In the genomic region with DNA sequence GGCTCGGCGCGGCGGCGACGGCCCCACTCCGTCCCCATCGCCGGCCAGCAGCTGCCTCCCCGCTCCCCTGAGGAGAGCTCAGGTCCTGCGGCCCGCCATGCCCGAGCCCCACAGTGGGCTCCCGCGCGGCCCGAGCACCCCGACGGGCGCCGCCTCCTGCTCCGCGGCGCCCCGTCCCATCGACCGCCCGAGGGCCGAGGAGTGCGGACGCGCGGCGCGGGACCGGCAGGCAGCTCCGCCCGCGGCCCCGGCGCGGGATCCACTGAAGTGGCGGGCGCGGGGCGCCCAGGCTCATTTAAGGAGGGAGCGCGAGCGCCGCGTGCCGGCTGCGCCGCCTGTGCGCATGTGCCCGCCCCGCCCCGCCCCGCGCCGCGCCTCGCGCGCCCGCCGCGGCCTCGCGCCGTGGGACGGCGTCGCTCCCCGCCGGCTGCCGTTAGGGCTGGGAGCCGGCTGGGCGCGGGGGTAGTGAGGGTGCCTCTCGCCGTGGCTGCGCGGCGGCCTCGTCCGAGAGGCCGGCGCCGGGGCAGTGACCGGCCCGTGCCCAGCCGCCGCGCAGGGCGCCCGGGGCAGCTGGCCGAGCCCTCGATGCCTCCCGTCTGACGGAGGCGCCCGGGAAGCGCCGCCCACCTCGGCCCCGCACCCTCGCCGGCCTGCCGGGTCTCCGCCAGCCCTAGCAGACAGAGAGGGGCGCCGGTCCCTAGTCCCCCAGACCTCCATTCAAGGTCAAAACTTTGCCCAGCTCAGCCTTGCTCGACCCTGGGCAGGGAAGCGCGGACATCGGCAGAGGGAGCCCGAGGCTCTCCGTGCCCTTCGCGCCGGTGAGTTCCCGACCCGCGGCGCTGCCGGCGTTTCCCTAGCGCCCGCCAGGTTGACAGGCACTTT, we compare ENCODE assay signal across 8 cellular contexts. TPM values are rescaled to one million over a fixed set of nuclear protein-coding genes. Genes with fewer than 3 reads are reported as not detected.
DNase-seq lines count a peak whose midpoint lies in the region; ATAC-seq and TF ChIP-seq lines count a peak whose summit lies in the region.

A gene with protein sequence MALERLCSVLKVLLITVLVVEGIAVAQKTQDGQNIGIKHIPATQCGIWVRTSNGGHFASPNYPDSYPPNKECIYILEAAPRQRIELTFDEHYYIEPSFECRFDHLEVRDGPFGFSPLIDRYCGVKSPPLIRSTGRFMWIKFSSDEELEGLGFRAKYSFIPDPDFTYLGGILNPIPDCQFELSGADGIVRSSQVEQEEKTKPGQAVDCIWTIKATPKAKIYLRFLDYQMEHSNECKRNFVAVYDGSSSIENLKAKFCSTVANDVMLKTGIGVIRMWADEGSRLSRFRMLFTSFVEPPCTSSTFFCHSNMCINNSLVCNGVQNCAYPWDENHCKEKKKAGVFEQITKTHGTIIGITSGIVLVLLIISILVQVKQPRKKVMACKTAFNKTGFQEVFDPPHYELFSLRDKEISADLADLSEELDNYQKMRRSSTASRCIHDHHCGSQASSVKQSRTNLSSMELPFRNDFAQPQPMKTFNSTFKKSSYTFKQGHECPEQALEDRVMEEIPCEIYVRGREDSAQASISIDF (minus strand): TSS at position 269 of the 882 bp plus-strand sequence. CDS start 333 bp downstream, outside the sequence.

- POLR2A ChIA-PET in Caco-2 (lab: Charles Lee), result interaction anchor here (0.5 kb wide), 2 partner anchors 65 to 707 kb away, joined by 3 to 4 read pairs; no protein-coding TSS in a partner anchor

- intact Hi-C loops in Caco-2 (cut with micrococcal nuclease; ENCODE audit: unreplicated experiment) (loop anchor here (1.0 to 5.0 kb wide), 5 partner anchors 292 to 1012 kb away; partner anchors contain the start of genes ITFG1 and PHKB), tibial artery (cut with DNase I; ENCODE audit: low total_unique reads) (loop anchor here (10.0 kb wide), 1 partner anchor 1011 kb away; the partner anchor contains the start of gene ABCC12)

- H2BK15ac ChIP-seq in neuronal stem cell (ENCODE audit: low read length), result peak within 1 kb of the TSS; percentile 59

- H3K9me3 Mint-ChIP-seq in Caco-2 (ENCODE audit: unreplicated experiment), result no peaks in the 10 kb centered on the region
- no peaks in the 10 kb centered on the region for H3K9me3 Mint-ChIP-seq in activated T-helper 17 cell treated with anti-CD3 and anti-CD28 coated beads, Interleukin-2, amount 50 U/mL, for 72 hours

- H2BK12ac ChIP-seq in neuronal stem cell (ENCODE audit: low read length), result peak within 1 kb of the TSS; percentile 14

- no peaks in the 10 kb centered on the region for H3K36me3 ChIP-seq in Caco-2 (ENCODE audit: control insufficient read depth, insufficient read depth, low read length)
- H3K36me3 ChIP-seq in neuronal stem cell (replicated peaks in 1 of 2; ENCODE audit: control insufficient read depth in 2 of 2, insufficient read depth in 2 of 2, low read length in 2 of 2), result no peaks in the 10 kb centered on the region
- H3K36me3 ChIP-seq in tibial artery, result no peaks in the 10 kb centered on the region

- H4K8ac ChIP-seq in neuronal stem cell (ENCODE audit: low read depth, low read length), result peak within 1 kb of the TSS; percentile 48

- H2BK120ac ChIP-seq in neuronal stem cell (ENCODE audit: low read depth, low read length), result no peak within 1 kb of the TSS

- H3K4me1 Mint-ChIP-seq in Caco-2 (ENCODE audit: low read depth, unreplicated experiment), result peaks cover 13% of the 10 kb centered on the region
- peaks cover 15% of the 10 kb centered on the region for H3K4me1 Mint-ChIP-seq in activated T-helper 17 cell treated with anti-CD3 and anti-CD28 coated beads, Interleukin-2, amount 50 U/mL, for 72 hours

- H2AK5ac ChIP-seq in neuronal stem cell (ENCODE audit: low read depth, low read length), result no peak within 1 kb of the TSS

- H3K27ac ChIP-seq in neuronal stem cell (replicated peaks; ENCODE audit: low read length) (no peak within 1 kb of the TSS), tibial artery (no peak within 1 kb of the TSS)

- no peaks in the 10 kb centered on the region for H3K79me1 ChIP-seq in neuronal stem cell (ENCODE audit: low read depth, low read length)

- peak within 1 kb of the TSS; percentile 89 for H3K4me2 ChIP-seq in neuronal stem cell (ENCODE audit: insufficient read depth, low read length, poor library complexity, severe bottlenecking)

- H3K18ac ChIP-seq in neuronal stem cell (ENCODE audit: low read length), result peak within 1 kb of the TSS; percentile 96

- BruUV-seq in Caco-2 (replicated peaks; lab: Mats Ljungman, UMichigan), result no TSS peak

- H4K91ac ChIP-seq in neuronal stem cell (ENCODE audit: low read depth, low read length, poor library complexity), result no peak within 1 kb of the TSS

- H3K4me1 ChIP-seq in Caco-2 (no peaks in the 10 kb centered on the region), neuronal stem cell (ENCODE audit: control insufficient read depth in 2 of 2, insufficient read depth in 1 of 2, low read depth in 1 of 2, low read length in 2 of 2) (peaks cover 3 to 18% of the 10 kb centered on the region in 2 donors), tibial artery (peaks cover 0 to 29% (median 22%) of the 10 kb centered on the region in 4 donors)

- H3K27me3 Mint-ChIP-seq in Caco-2 (ENCODE audit: insufficient read depth, unreplicated experiment), result no peaks in the 10 kb centered on the region
- no peaks in the 10 kb centered on the region for H3K27me3 Mint-ChIP-seq in activated T-helper 17 cell treated with anti-CD3 and anti-CD28 coated beads, Interleukin-2, amount 50 U/mL, for 72 hours

- TF ChIP-seq CTCF in Caco-2 (IDR thresholded peaks at IDR 0.05; ENCODE audit: insufficient read depth in 1 of 2, low read depth in 1 of 2, low read length in 1 of 2, severe bottlenecking in 1 of 2, unreplicated experiment in 1 of 2) (peak; percentile 35 to 76), foreskin fibroblast (IDR thresholded peaks at IDR 0.05; ENCODE audit: low read depth, low read length) (peak; percentile 73), tibial artery (IDR thresholded peaks at IDR 0.05) (peak; percentile 18 to 34)

- no peak within 1 kb of the TSS for H3K4ac ChIP-seq in neuronal stem cell (ENCODE audit: low read length)

- H3K27me3 ChIP-seq in Caco-2 (replicated peaks; ENCODE audit: control insufficient read depth, insufficient read depth, low read length) (no peaks in the 10 kb centered on the region), neuronal stem cell (ENCODE audit: control insufficient read depth in 3 of 3, insufficient read depth in 3 of 3, low read depth in 1 of 3, low read length in 3 of 3) (peaks cover 0 to 8% (median 0%) of the 10 kb centered on the region in 3 experiments), tibial artery (peaks cover 0 to 23% of the 10 kb centered on the region in 2 donors)

- peak within 1 kb of the TSS; percentile 79 for H3K4me3 Mint-ChIP-seq in Caco-2 (ENCODE audit: unreplicated experiment)
- peak within 1 kb of the TSS; percentile 93 for H3K4me3 Mint-ChIP-seq in activated T-helper 17 cell treated with anti-CD3 and anti-CD28 coated beads, Interleukin-2, amount 50 U/mL, for 72 hours

- H3K23ac ChIP-seq in neuronal stem cell (ENCODE audit: low read depth, low read length, poor library complexity), result peak within 1 kb of the TSS; percentile 47

- H3K14ac ChIP-seq in neuronal stem cell (ENCODE audit: low read length), result peak within 1 kb of the TSS; percentile 17

- H3K27ac Mint-ChIP-seq in Caco-2 (ENCODE audit: unreplicated experiment), result peak within 1 kb of the TSS; percentile 55
- peak within 1 kb of the TSS; percentile 63 for H3K27ac Mint-ChIP-seq in activated T-helper 17 cell treated with anti-CD3 and anti-CD28 coated beads, Interleukin-2, amount 50 U/mL, for 72 hours

- peak within 1 kb of the TSS; percentile 94 for H2AFZ ChIP-seq in neuronal stem cell (ENCODE audit: low read length)

- CTCF ChIA-PET in Caco-2 (lab: Charles Lee), result interaction anchor here (0.5 to 2.2 kb wide), 8 partner anchors 10 to 1023 kb away, joined by 3 to 15 read pairs (median 4); partner anchors contain the start of genes DNAJA2, ITFG1 and PHKB

- H2BK5ac ChIP-seq in neuronal stem cell (ENCODE audit: low read length), result peak within 1 kb of the TSS; percentile 57

- H3K36me3 Mint-ChIP-seq in Caco-2 (ENCODE audit: insufficient read depth, unreplicated experiment), result peaks cover 8% of the 10 kb centered on the region
- H3K36me3 Mint-ChIP-seq in activated T-helper 17 cell treated with anti-CD3 and anti-CD28 coated beads, Interleukin-2, amount 50 U/mL, for 72 hours (ENCODE audit: low read depth), result peaks cover 10% of the 10 kb centered on the region

- ATAC-seq in GM19438 (IDR thresholded peaks at IDR 0.05; ENCODE audit: low read depth, unreplicated experiment) (peak; percentile 53), HG03521 (IDR thresholded peaks at IDR 0.05; ENCODE audit: unreplicated experiment) (peak; percentile 47)
- peak; percentile 67 for ATAC-seq in activated T-helper 17 cell treated with anti-CD3 and anti-CD28 coated beads, Interleukin-2, amount 50 U/mL, for 72 hours (replicated peaks)

- DNase-seq in Caco-2, result peak; percentile 53 to 74
- DNase-seq in RKO (ENCODE audit: low spot score), result peak; percentile 65
- DNase-seq in foreskin fibroblast, result peak; percentile 57 to 86
- DNase-seq in neuronal stem cell (ENCODE audit: low spot score), result peak; percentile 52
- DNase-seq in tibial artery, result peak; percentile 28 to 67

- H3K4me3 ChIP-seq in Caco-2 (ENCODE audit: low read depth, low read length) (peak within 1 kb of the TSS; percentile 79), foreskin fibroblast (ENCODE audit: low read depth in 1 of 2, low read length in 2 of 2) (peak within 1 kb of the TSS; percentile 62 to 71), neuronal stem cell (ENCODE audit: low read length in 2 of 2) (peak within 1 kb of the TSS; percentile 86 to 89), tibial artery (peak within 1 kb of the TSS; percentile 41 to 54)

- peak within 1 kb of the TSS; percentile 93 for H3K9ac ChIP-seq in neuronal stem cell (ENCODE audit: low read depth, low read length, poor library complexity)

- no peaks in the 10 kb centered on the region for H3K9me3 ChIP-seq in Caco-2
- H3K9me3 ChIP-seq in neuronal stem cell (replicated peaks in 1 of 2; ENCODE audit: control insufficient read depth in 2 of 2, insufficient read depth in 1 of 2, low read depth in 1 of 2, low read length in 2 of 2), result no peaks in the 10 kb centered on the region
- H3K9me3 ChIP-seq in tibial artery, result no peaks in the 10 kb centered on the region

- no CpG with 5 or more reads among the region's 130 CpGs for WGBS in neuronal stem cell (ENCODE audit: extremely low coverage in 2 of 2, insufficient read length in 2 of 2, insufficient replicate concordance in 1 of 2), 2 donors

RNA-seq across cellular contexts. Expression of the gene that starts here (rescaled TPM):
- total RNA-seq in Caco-2 (2022), result 35.4 and 41.2 TPM in 2 replicates
- total RNA-seq in activated T-helper 17 cell treated with anti-CD3 and anti-CD28 coated beads, Interleukin-2, amount 50 U/mL, for 72 hours, result 10 to 100 TPM; 17.9 to 67.0 TPM
- 44.1 TPM for polyA plus RNA-seq in neuronal stem cell (2013, experiment 1 of 2)
- 41.9 TPM for polyA plus RNA-seq in neuronal stem cell (2013, experiment 2 of 2)
